ENCODE assay signal across 23 cellular contexts in genomic region chrX:52990848-52991247, GRCh38. TPM values are rescaled to one million over a fixed set of nuclear protein-coding genes. Genes with fewer than 3 reads are reported as not detected.
"Had no signal": no experiment of that assay in that cellular context is flagged by ENCODE, and none has a peak within 500 bp of the region (broad histone marks: within the 10 kb centered on the region; RNA-seq: fewer than 3 reads in every experiment).

No MANE protein-coding gene starts in this region.

- H3K27ac ChIP-seq: brain microvascular endothelial cell, dorsolateral prefrontal cortex, ovary, psoas muscle had no signal

- H3K36me3 ChIP-seq: brain microvascular endothelial cell, left ventricle myocardium inferior, ovary, tibial artery had no signal

- H3K27me3 Mint-ChIP-seq: activated B cell treated with CpG ODN at 0.5 μM for 24 hours; effector memory CD8-positive, alpha-beta T cell; stimulated activated naive CD8-positive, alpha-beta T cell treated with anti-CD3 and anti-CD28 coated beads, Interleukin-15, Interleukin-2, amounts not matched to agents 100 ng/mL and 50 ng/mL, for 24 hours had no signal

- H3K36me3 Mint-ChIP-seq: natural killer cell had no signal

- H3K4me3 ChIP-seq: dorsolateral prefrontal cortex, left ventricle myocardium inferior, ovary, psoas muscle, tibial artery had no signal

- DNase-seq: activated B cell treated with CpG ODN at 0.5 μM for 24 hours; activated CD4-positive, alpha-beta T cell treated with anti-CD3 and anti-CD28 coated beads for 4 hours; activated CD8-positive, alpha-beta memory T cell treated with anti-CD3 and anti-CD28 coated beads, Interleukin-2, amount 50 U/mL, for 4 hours; activated gamma-delta T cell treated with Interleukin-2 at 50 U/mL for 16 hours; brain microvascular endothelial cell; central memory CD4-positive, alpha-beta T cell; dorsolateral prefrontal cortex; effector memory CD8-positive, alpha-beta T cell; glutamatergic neuron; hippocampal formation; kidney glomerular epithelial cell; left ventricle myocardium inferior; midbrain; natural killer cell; ovary; psoas muscle; right cardiac atrium; stimulated activated CD4-positive, alpha-beta T cell treated with anti-CD3 and anti-CD28 coated beads, Interleukin-4, amount 100 ng/mL, for 24 hours; tibial artery had no signal

- H3K9me3 Mint-ChIP-seq: activated B cell treated with CpG ODN at 0.5 μM for 24 hours; activated T-helper 1 cell treated with anti-CD3 and anti-CD28 coated beads, Interleukin-12 subunit alpha, Interleukin-12 subunit beta, Interleukin-2, Interleukin-4 antibody, amounts not matched to agents 30 ng/mL and 10 ng/mL and 1 ng/mL, durations not matched to agents 14 hours and 24 hours and 36 hours; effector memory CD8-positive, alpha-beta T cell; natural killer cell; stimulated activated naive CD8-positive, alpha-beta T cell treated with anti-CD3 and anti-CD28 coated beads, Interleukin-15, Interleukin-2, amounts not matched to agents 100 ng/mL and 50 ng/mL, for 24 hours; T-helper 1 cell treated with Interleukin-12 subunit alpha and Interleukin-12 subunit beta and Interleukin-4 antibody, amounts not matched to agents 30 μg/mL and 1 μg/mL, for 36 hours had no signal

- H3K4me3 Mint-ChIP-seq: activated T-helper 1 cell treated with anti-CD3 and anti-CD28 coated beads, Interleukin-12 subunit alpha, Interleukin-12 subunit beta, Interleukin-2, Interleukin-4 antibody, amounts not matched to agents 30 ng/mL and 10 ng/mL and 1 ng/mL, durations not matched to agents 14 hours and 24 hours and 36 hours; effector memory CD8-positive, alpha-beta T cell; natural killer cell; stimulated activated naive CD8-positive, alpha-beta T cell treated with anti-CD3 and anti-CD28 coated beads, Interleukin-15, Interleukin-2, amounts not matched to agents 100 ng/mL and 50 ng/mL, for 24 hours; T-helper 1 cell treated with Interleukin-12 subunit alpha and Interleukin-12 subunit beta and Interleukin-4 antibody, amounts not matched to agents 30 μg/mL and 1 μg/mL, for 36 hours had no signal

- H3K27me3 ChIP-seq: brain microvascular endothelial cell, ovary, tibial artery had no signal

- H3K9me3 ChIP-seq: left ventricle myocardium inferior, ovary, psoas muscle, tibial artery had no signal

RNA-seq across cellular contexts. Expression of gene GPR173, which starts 57.7 kb away (rescaled TPM):
- total RNA-seq: activated T-helper 1 cell treated with anti-CD3 and anti-CD28 coated beads, Interleukin-12 subunit alpha, Interleukin-12 subunit beta, Interleukin-2, Interleukin-4 antibody, amounts not matched to agents 30 ng/mL and 10 ng/mL and 1 ng/mL, durations not matched to agents 14 hours and 24 hours and 36 hours; SK-MEL-5 had no signal
